ENCODE assay signal across 1 cellular context in the genomic region with DNA sequence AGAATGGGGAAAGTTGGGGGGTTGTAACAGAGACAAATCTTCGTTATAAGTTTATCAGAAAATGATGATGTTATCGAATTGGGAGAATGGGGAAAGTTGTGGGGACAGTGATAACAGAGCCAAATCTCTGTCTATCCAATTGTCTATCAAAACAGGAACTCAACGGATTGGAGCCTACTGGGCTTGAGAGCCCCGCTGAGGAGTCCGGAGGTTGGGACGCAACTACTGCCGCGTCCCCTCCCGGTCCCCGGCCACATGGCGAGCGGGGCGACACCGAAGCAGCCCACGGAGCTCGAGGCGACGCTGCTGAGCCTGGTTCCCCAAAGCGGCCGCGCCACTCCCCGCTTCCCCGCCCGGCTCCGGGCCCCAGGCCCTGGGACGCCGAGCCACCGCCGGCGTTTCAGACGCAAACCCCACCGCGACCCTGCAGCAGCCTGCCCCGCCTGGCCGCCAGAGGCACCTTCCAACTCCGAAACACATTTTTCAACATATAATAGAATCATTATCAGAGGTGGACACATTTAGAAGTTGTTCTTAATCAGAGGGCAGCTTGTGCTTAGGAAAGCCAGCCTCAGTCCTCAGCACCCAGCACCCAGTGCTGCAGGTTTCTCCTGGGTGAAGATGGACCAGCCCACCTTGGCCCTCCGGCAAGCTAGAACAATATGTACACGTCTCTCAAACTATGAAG.
A peak's percentile ranks its signal among the peaks of the same experiment; 100 is the strongest.
TF ChIP-seq lines count a peak whose summit lies in the region.

No MANE protein-coding gene starts in this region.

TF ChIP-seq in GM12878, 131 proteins besides CTCF, POLR2A, EP300 and RAD21 (continued from another document):
- TF ChIP-seq ZNF592 (IDR thresholded peaks at IDR 0.05) (no peak), NFIC (IDR thresholded peaks at IDR 0.05; ENCODE audit: low read depth, low read length) (no peak), SUZ12 (IDR thresholded peaks at IDR 0.05; ENCODE audit: unreplicated experiment) (peak; percentile 44), RELA (IDR thresholded peaks at IDR 0.05; ENCODE audit: borderline replicate concordance, partially characterized antibody) (no peak)
